ENCODE assay signal across 8 cellular contexts in the genomic region with DNA sequence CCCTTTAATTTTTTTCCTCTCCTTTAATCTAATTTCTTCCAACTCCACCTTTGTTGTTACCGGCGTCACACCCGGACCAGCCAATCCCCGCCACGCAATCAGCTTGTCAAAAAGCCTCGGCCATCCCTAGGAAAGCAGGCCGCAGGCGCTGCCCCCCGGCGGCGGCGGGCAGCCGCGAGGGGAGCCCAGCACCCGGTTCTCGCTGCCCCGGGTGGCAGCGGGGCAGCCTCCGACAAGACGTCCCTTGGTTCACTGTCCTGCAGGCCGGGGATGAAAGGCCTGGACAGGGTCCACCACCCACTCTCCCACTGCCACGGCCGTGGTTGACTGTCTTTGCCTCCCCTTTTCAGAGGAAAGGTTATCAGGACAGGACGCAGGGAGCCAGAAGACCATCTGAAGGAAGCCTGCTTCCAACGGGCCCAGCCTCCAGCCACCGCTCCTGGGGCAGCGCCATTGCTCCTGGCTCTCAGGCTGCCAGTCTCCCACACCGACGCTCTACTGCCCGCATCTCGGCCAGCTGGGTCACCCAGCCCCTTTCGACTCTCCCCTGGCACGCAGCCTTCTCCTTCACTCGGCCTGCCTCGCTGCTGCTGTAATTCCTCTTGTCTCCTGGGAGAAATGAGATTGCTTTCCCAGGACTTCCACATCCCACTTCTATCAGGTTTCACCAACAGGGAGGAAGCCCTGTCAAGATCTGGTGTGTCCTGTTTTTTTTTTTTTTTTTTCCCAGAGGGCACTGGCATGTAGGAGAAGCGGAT. TPM values are rescaled to one million over a fixed set of nuclear protein-coding genes. Genes with fewer than 3 reads are reported as not detected.
DNase-seq lines count a peak whose midpoint lies in the region; ATAC-seq and TF ChIP-seq lines count a peak whose summit lies in the region.

No MANE protein-coding gene starts in this region.

- intact Hi-C loops in heart left ventricle (cut with DNase I), result loop anchor here in 7 of 10 donors (1.0 to 10.0 kb wide), 4 partner anchors 53 to 104 kb away; a partner anchor contains a TSS

- TF ChIP-seq CTCF in Peyer's patch (IDR thresholded peaks at IDR 0.05), result peak in 2 of 6 experiments; percentile 7 to 20
- TF ChIP-seq CTCF in heart left ventricle (IDR thresholded peaks at IDR 0.05), result peak in 8 of 12 donors; percentile 3 to 56 (median 28)

- H3K27ac ChIP-seq in Peyer's patch (peak overlapping the region; percentile 99 to 100 (median 100)), heart left ventricle (peak overlapping the region; percentile 97 to 100 (median 100))

- ATAC-seq in heart left ventricle (peak; percentile 35 to 65 (median 44)), HG02852 (IDR thresholded peaks at IDR 0.05; ENCODE audit: unreplicated experiment) (no peak)

- H3K4me1 ChIP-seq in Peyer's patch, result peaks cover 0 to 33% (median 10%) of the 10 kb centered on the region in 4 donors
- H3K4me1 ChIP-seq in heart left ventricle, result peaks cover 4 to 35% (median 28%) of the 10 kb centered on the region in 12 donors

- H3K36me3 Mint-ChIP-seq in IgD-negative memory B cell, result no peaks in the 10 kb centered on the region

- H3K27me3 ChIP-seq in Peyer's patch, result no peaks in the 10 kb centered on the region
- no peaks in the 10 kb centered on the region for H3K27me3 ChIP-seq in heart left ventricle

- H3K4me3 ChIP-seq in Peyer's patch (peak overlapping the region; percentile 90 to 99 (median 96)), heart left ventricle (peak overlapping the region; percentile 76 to 100 (median 96))

- H3K4me1 Mint-ChIP-seq in IgD-negative memory B cell, result peaks cover 9 to 13% (median 10%) of the 10 kb centered on the region in 3 donors

- DNase-seq in DMS53 (lab: John Stamatoyannopoulos, UW) (peak; percentile 76), Peyer's patch (peak; percentile 78 to 90 (median 84)), amniotic stem cell (lab: John Stamatoyannopoulos, UW) (peak; percentile 52), heart left ventricle (peak; percentile 87 to 89 (median 87)), occipital lobe (lab: John Stamatoyannopoulos, UW) (peak; percentile 82), NK-92 (lab: John Stamatoyannopoulos, UW; ENCODE audit: unreplicated experiment) (no peak)

- H3K4me3 Mint-ChIP-seq in IgD-negative memory B cell, result peak overlapping the region; percentile 95 to 99 (median 98)

- H3K9me3 ChIP-seq in Peyer's patch, result no peaks in the 10 kb centered on the region
- H3K9me3 ChIP-seq in heart left ventricle, result no peaks in the 10 kb centered on the region

- no peaks in the 10 kb centered on the region for H3K9me3 Mint-ChIP-seq in IgD-negative memory B cell

- TF ChIP-seq POLR2A in Peyer's patch (IDR thresholded peaks at IDR 0.05) (peak; percentile 16 to 30), heart left ventricle (IDR thresholded peaks at IDR 0.05) (peak; percentile 33 to 87)

- WGBS in heart left ventricle, 4 donors, result 1 to 3% (median 1%) methylated on average over 33 to 36 of the region's 36 CpGs

- peak overlapping the region; percentile 57 to 100 (median 98) for H3K27ac Mint-ChIP-seq in IgD-negative memory B cell

- H3K27me3 Mint-ChIP-seq in IgD-negative memory B cell, result no peaks in the 10 kb centered on the region

- H3K36me3 ChIP-seq in Peyer's patch (peaks cover 0 to under 1% (median 0%) of the 10 kb centered on the region in 3 donors), heart left ventricle (peaks cover 0 to under 1% (median 0%) of the 10 kb centered on the region in 9 donors)

RNA-seq across cellular contexts. Expression of a gene that starts 2.8 kb away (rescaled TPM):
- polyA plus RNA-seq in IgD-negative memory B cell (74.3 TPM), heart left ventricle (10 to 100 TPM; 34.1 to 41.6 TPM)
- total RNA-seq in Peyer's patch (100 to 1,000 TPM in 1 of 4 donors, 10 to 100 TPM in 3; 58.4 to 167 (median 77.7) TPM), heart left ventricle (10 to 100 TPM; 33.1 to 61.2 (median 44.2) TPM), occipital lobe (73.3 TPM)

RNA-seq across cellular contexts. Expression of a gene that starts 22.6 kb away (rescaled TPM):
- polyA plus RNA-seq in IgD-negative memory B cell, result 15.4 TPM
- total RNA-seq in Peyer's patch, result 10 to 100 TPM; 51.7 to 92.6 (median 65.7) TPM
- 10 to 100 TPM; 24.1 to 51.9 (median 35.3) TPM for total RNA-seq in heart left ventricle
- polyA plus RNA-seq in heart left ventricle, result 10 to 100 TPM; 24.3 to 54.4 TPM
- total RNA-seq in occipital lobe, result 66.0 TPM

RNA-seq across cellular contexts. Expression of a gene that starts 35.5 kb away (rescaled TPM):
- 43.0 TPM for polyA plus RNA-seq in IgD-negative memory B cell
- total RNA-seq in Peyer's patch, result 10 to 100 TPM; 19.8 to 66.6 (median 52.7) TPM
- 10 to 100 TPM; 18.8 to 37.4 (median 21.8) TPM for total RNA-seq in heart left ventricle
- 10 to 100 TPM; 24.7 to 35.1 TPM for polyA plus RNA-seq in heart left ventricle
- 26.0 TPM for total RNA-seq in occipital lobe

RNA-seq across cellular contexts. Expression of a gene that starts 45.6 kb away (rescaled TPM):
- polyA plus RNA-seq in IgD-negative memory B cell (not detected), heart left ventricle (under 1 TPM in 1 of 2 donors, not detected in 1; 0.03 TPM)
- total RNA-seq in Peyer's patch (not detected), heart left ventricle (1 to 10 TPM in 1 of 9 donors, under 1 TPM in 7, not detected in 1; 0.29 to 3.3 (median 0.61) TPM), occipital lobe (5.8 TPM)

RNA-seq across cellular contexts. Expression of a gene that starts 51.8 kb away (rescaled TPM):
- polyA plus RNA-seq in IgD-negative memory B cell (not detected), heart left ventricle (1 to 10 TPM; 1.5 to 5.1 TPM)
- total RNA-seq in Peyer's patch (under 1 TPM in 1 of 4 donors, not detected in 3; 0.57 TPM), heart left ventricle (10 to 100 TPM in 7 of 9 donors, 1 to 10 TPM in 2; 7.7 to 71.1 (median 13.8) TPM), occipital lobe (not detected)
